ENCODE assay signal across 8 cellular contexts in genomic region chr5:149580808-149581191, GRCh38. TPM values are rescaled to one million over a fixed set of nuclear protein-coding genes. Genes with fewer than 3 reads are reported as not detected.
A peak's percentile ranks its signal among the peaks of the same experiment; 100 is the strongest.
DNase-seq lines count a peak whose midpoint lies in the region; ATAC-seq and TF ChIP-seq lines count a peak whose summit lies in the region.

No MANE protein-coding gene starts in this region.

- H3K27me3 ChIP-seq in left ventricle myocardium inferior (ENCODE audit: low read depth) (no peaks in the 10 kb centered on the region), gastrocnemius medialis (no peaks in the 10 kb centered on the region)

- H3K4me1 ChIP-seq in left ventricle myocardium inferior (peaks cover 43% of the 10 kb centered on the region), gastrocnemius medialis (peaks cover 15 to 35% of the 10 kb centered on the region in 2 donors)

- in situ Hi-C loops in gastrocnemius medialis (cut with MboI; ENCODE audit: low sequenced_read_pairs in 4 of 4), result loop anchor here in 1 of 4 donors (25.0 kb wide), 1 partner anchor 418 kb away; no protein-coding TSS in a partner anchor

- H3K9me3 Mint-ChIP-seq in activated T-helper 1 cell treated with anti-CD3 and anti-CD28 coated beads, Interleukin-12 subunit alpha, Interleukin-12 subunit beta, Interleukin-2, Interleukin-4 antibody, amounts not matched to agents 30 ng/mL and 10 ng/mL and 1 ng/mL, durations not matched to agents 14 hours and 24 hours and 36 hours, result no peaks in the 10 kb centered on the region

- peak overlapping the region; percentile 96 for H3K27ac ChIP-seq in left ventricle myocardium inferior (replicated peaks)
- H3K27ac ChIP-seq in gastrocnemius medialis, result peak overlapping the region; percentile 78 to 89 (median 80)

- H3K4me3 Mint-ChIP-seq in activated T-helper 1 cell treated with anti-CD3 and anti-CD28 coated beads, Interleukin-12 subunit alpha, Interleukin-12 subunit beta, Interleukin-2, Interleukin-4 antibody, amounts not matched to agents 30 ng/mL and 10 ng/mL and 1 ng/mL, durations not matched to agents 14 hours and 24 hours and 36 hours, result peak overlapping the region; percentile 75

- peaks cover 8% of the 10 kb centered on the region for H3K27me3 Mint-ChIP-seq in activated T-helper 1 cell treated with anti-CD3 and anti-CD28 coated beads, Interleukin-12 subunit alpha, Interleukin-12 subunit beta, Interleukin-2, Interleukin-4 antibody, amounts not matched to agents 30 ng/mL and 10 ng/mL and 1 ng/mL, durations not matched to agents 14 hours and 24 hours and 36 hours (ENCODE audit: insufficient read depth)

- no peak for TF ChIP-seq CTCF in left ventricle myocardium inferior (IDR thresholded peaks at IDR 0.05; ENCODE audit: borderline replicate concordance)
- TF ChIP-seq CTCF in gastrocnemius medialis (IDR thresholded peaks at IDR 0.05 in 4 of 5, conservative IDR thresholded peaks at IDR 0.05 in 1 of 5), result no peak

- TF ChIP-seq POLR2A in gastrocnemius medialis (IDR thresholded peaks at IDR 0.05), result no peak

- intact Hi-C loops in activated T-helper 1 cell treated with anti-CD3 and anti-CD28 coated beads, Interleukin-12 subunit alpha, Interleukin-12 subunit beta, Interleukin-2, Interleukin-4 antibody, amounts not matched to agents 30 ng/mL and 10 ng/mL and 1 ng/mL, durations not matched to agents 14 hours and 24 hours and 36 hours (cut with micrococcal nuclease), result loop anchor here (2.0 kb wide), 1 partner anchor 420 kb away; the partner anchor contains the start of genes HMGXB3 and TIGD6
- intact Hi-C loops in left ventricle myocardium inferior (cut with micrococcal nuclease) (no loop called here), gastrocnemius medialis (cut with DNase I; ENCODE audit: low total_unique reads) (no loop called here)

- H3K27ac Mint-ChIP-seq in activated T-helper 1 cell treated with anti-CD3 and anti-CD28 coated beads, Interleukin-12 subunit alpha, Interleukin-12 subunit beta, Interleukin-2, Interleukin-4 antibody, amounts not matched to agents 30 ng/mL and 10 ng/mL and 1 ng/mL, durations not matched to agents 14 hours and 24 hours and 36 hours, result peak overlapping the region; percentile 40

- H3K4me3 ChIP-seq in left ventricle myocardium inferior, result peak overlapping the region; percentile 72
- peak overlapping the region; percentile 65 to 75 (median 69) for H3K4me3 ChIP-seq in gastrocnemius medialis

- H3K4me1 Mint-ChIP-seq in activated T-helper 1 cell treated with anti-CD3 and anti-CD28 coated beads, Interleukin-12 subunit alpha, Interleukin-12 subunit beta, Interleukin-2, Interleukin-4 antibody, amounts not matched to agents 30 ng/mL and 10 ng/mL and 1 ng/mL, durations not matched to agents 14 hours and 24 hours and 36 hours (ENCODE audit: low read depth), result peaks cover 25% of the 10 kb centered on the region

- ATAC-seq in GM19463 (IDR thresholded peaks at IDR 0.05; ENCODE audit: unreplicated experiment) (peak; percentile 17), gastrocnemius medialis (peak; percentile 17 to 45), GM21717 (IDR thresholded peaks at IDR 0.05; ENCODE audit: unreplicated experiment) (no peak)

- DNase-seq in activated T-helper 1 cell treated with anti-CD3 and anti-CD28 coated beads, Interleukin-12 subunit alpha, Interleukin-12 subunit beta, Interleukin-2, Interleukin-4 antibody, amounts not matched to agents 30 ng/mL and 10 ng/mL and 1 ng/mL, durations not matched to agents 14 hours and 24 hours and 36 hours (ENCODE audit: low spot score), result peak; percentile 2
- no peak for DNase-seq in left ventricle myocardium inferior
- DNase-seq in gastrocnemius medialis, result no peak
- DNase-seq in glomerular visceral epithelial cell (ENCODE audit: extremely low spot score), result no peak
- no peak for DNase-seq in activated effector memory CD4-positive, alpha-beta T cell treated with anti-CD3 and anti-CD28 coated beads, Interleukin-2, amount 50 U/mL, for 16 hours
- DNase-seq in nucleus accumbens (lab: John Stamatoyannopoulos, UW), result no peak

- H3K36me3 Mint-ChIP-seq in activated T-helper 1 cell treated with anti-CD3 and anti-CD28 coated beads, Interleukin-12 subunit alpha, Interleukin-12 subunit beta, Interleukin-2, Interleukin-4 antibody, amounts not matched to agents 30 ng/mL and 10 ng/mL and 1 ng/mL, durations not matched to agents 14 hours and 24 hours and 36 hours (ENCODE audit: low read depth), result peaks cover 4% of the 10 kb centered on the region

- H3K9me3 ChIP-seq in left ventricle myocardium inferior (replicated peaks), result no peaks in the 10 kb centered on the region
- H3K9me3 ChIP-seq in gastrocnemius medialis, result no peaks in the 10 kb centered on the region

- no peaks in the 10 kb centered on the region for H3K36me3 ChIP-seq in left ventricle myocardium inferior
- no peaks in the 10 kb centered on the region for H3K36me3 ChIP-seq in gastrocnemius medialis

RNA-seq across cellular contexts. Expression of gene ARHGEF37, which starts 0.5 kb away (rescaled TPM):
- total RNA-seq in activated T-helper 1 cell treated with anti-CD3 and anti-CD28 coated beads, Interleukin-12 subunit alpha, Interleukin-12 subunit beta, Interleukin-2, Interleukin-4 antibody, amounts not matched to agents 30 ng/mL and 10 ng/mL and 1 ng/mL, durations not matched to agents 14 hours and 24 hours and 36 hours, result 0.70 and 0.86 TPM in 2 replicates
- total RNA-seq in left ventricle myocardium inferior (22.8 TPM), gastrocnemius medialis (10 to 100 TPM in 3 of 4 donors, 1 to 10 TPM in 1; 9.5 to 28.6 (median 21.0) TPM)

RNA-seq across cellular contexts. Expression of gene CSNK1A1, which starts 29.6 kb away (rescaled TPM):
- total RNA-seq in activated T-helper 1 cell treated with anti-CD3 and anti-CD28 coated beads, Interleukin-12 subunit alpha, Interleukin-12 subunit beta, Interleukin-2, Interleukin-4 antibody, amounts not matched to agents 30 ng/mL and 10 ng/mL and 1 ng/mL, durations not matched to agents 14 hours and 24 hours and 36 hours, result 195 and 205 TPM in 2 replicates
- total RNA-seq in left ventricle myocardium inferior (180 TPM), gastrocnemius medialis (100 to 1,000 TPM; 157 to 252 (median 215) TPM)
